5 cellular contexts compared by ENCODE assay signal in the genomic region with DNA sequence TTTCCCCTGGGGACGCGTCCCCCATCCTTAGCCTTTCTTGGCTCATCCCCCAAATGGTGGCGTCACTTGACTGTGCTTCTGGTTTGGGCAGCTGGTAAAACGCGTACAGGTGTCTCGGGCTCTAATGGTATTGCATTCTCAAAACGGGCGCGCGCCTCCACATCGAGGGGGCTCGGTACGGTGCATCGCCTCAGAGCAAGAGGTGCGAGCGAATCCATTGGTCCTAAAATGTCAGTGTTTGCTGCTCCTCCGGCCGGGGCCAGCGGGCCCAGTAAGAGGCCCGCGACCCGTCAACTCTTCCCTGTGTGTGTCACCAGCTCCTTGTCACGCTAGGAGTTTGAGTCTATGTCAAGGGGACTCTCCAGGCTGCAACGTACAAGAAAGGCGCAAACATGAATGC.
"Had no signal": no experiment of that assay in that cellular context is flagged by ENCODE, and none has a peak within 500 bp of the region (broad histone marks: within the 10 kb centered on the region; RNA-seq: fewer than 3 reads in every experiment).

No MANE protein-coding gene starts in this region.

- H3K27ac ChIP-seq: GM23248 had no signal

- H3K9ac ChIP-seq: GM23248 had no signal

- H3K4me3 Mint-ChIP-seq: H9 had no signal

- DNase-seq: GM23248, H9, HCEC 1CT, IMR-90, KBM-7 had no signal

- H3K9me3 Mint-ChIP-seq: H9 had no signal

- H3K4me3 ChIP-seq: GM23248 had no signal
